Comparison of ENCODE assay signal across 2 cellular contexts in the genomic region with DNA sequence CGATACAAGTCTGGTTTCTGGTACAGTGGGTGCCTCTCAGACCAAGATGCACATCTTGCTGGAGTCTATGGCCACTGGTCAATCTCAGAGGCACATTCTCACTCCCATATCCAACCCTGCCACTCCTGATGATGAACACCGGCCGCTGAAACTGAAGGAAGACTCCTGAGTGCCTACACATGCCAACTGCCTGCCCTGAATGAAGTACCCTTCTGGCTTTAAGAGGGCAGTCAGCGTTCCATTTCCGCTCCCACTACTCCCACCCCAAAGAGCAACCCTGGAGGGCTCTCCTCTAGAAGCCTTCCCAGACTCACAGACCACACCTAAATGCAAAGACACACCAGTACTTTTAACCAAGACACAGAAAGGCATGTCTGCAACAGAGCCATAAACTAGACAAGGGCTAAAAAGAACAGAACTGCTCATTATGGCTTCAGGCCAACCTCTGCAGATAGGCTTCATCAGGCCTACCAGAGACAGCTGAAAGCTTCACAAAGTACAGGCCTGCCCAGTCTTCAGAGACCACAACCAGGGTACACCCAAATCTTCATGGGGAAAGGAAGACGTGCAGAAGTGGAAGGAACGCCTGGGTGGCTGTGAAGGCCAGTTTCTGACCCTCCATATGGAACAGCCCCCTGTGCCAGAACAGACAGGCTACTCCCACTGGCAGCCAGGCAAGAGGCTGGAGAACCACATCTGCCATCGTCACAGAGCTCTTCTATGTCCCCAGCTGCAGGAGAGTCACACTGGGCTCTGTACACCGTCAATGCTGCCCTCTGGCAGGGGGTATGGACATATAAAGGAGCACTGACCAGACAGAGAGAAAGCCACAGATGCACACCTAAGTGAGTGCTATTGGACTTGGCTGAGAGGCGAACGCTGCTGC.
TF ChIP-seq lines count a peak whose summit lies in the region.

No MANE protein-coding gene starts in this region.

TF ChIP-seq in A549, 52 proteins besides CTCF, POLR2A, EP300 and RAD21 (continued from another document):
- TF ChIP-seq, protein P1, sequence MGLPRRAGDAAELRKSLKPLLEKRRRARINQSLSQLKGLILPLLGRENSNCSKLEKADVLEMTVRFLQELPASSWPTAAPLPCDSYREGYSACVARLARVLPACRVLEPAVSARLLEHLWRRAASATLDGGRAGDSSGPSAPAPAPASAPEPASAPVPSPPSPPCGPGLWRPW (IDR thresholded peaks at IDR 0.05), result no peak
- no peak for TF ChIP-seq KDM1A (IDR thresholded peaks at IDR 0.05; ENCODE audit: low read depth)
- no peak for TF ChIP-seq CEBPB (IDR thresholded peaks at IDR 0.05)
- no peak for TF ChIP-seq JUN (IDR thresholded peaks at IDR 0.05)
- TF ChIP-seq RNF2 (IDR thresholded peaks at IDR 0.05; ENCODE audit: borderline replicate concordance, low read depth), result no peak

TF ChIP-seq in WTC11, 78 proteins besides CTCF, POLR2A, EP300 and RAD21 (continued from another document):
- TF ChIP-seq, protein P2, sequence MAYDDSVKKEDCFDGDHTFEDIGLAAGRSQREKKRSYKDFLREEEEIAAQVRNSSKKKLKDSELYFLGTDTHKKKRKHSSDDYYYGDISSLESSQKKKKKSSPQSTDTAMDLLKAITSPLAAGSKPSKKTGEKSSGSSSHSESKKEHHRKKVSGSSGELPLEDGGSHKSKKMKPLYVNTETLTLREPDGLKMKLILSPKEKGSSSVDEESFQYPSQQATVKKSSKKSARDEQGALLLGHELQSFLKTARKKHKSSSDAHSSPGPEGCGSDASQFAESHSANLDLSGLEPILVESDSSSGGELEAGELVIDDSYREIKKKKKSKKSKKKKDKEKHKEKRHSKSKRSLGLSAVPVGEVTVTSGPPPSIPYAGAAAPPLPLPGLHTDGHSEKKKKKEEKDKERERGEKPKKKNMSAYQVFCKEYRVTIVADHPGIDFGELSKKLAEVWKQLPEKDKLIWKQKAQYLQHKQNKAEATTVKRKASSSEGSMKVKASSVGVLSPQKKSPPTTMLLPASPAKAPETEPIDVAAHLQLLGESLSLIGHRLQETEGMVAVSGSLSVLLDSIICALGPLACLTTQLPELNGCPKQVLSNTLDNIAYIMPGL (CRISPR knock-in tag; IDR thresholded peaks at IDR 0.05), result no peak
- TF ChIP-seq NFYB (CRISPR knock-in tag; conservative IDR thresholded peaks at IDR 0.05; ENCODE audit: low read depth), result no peak
- TF ChIP-seq, protein P3, sequence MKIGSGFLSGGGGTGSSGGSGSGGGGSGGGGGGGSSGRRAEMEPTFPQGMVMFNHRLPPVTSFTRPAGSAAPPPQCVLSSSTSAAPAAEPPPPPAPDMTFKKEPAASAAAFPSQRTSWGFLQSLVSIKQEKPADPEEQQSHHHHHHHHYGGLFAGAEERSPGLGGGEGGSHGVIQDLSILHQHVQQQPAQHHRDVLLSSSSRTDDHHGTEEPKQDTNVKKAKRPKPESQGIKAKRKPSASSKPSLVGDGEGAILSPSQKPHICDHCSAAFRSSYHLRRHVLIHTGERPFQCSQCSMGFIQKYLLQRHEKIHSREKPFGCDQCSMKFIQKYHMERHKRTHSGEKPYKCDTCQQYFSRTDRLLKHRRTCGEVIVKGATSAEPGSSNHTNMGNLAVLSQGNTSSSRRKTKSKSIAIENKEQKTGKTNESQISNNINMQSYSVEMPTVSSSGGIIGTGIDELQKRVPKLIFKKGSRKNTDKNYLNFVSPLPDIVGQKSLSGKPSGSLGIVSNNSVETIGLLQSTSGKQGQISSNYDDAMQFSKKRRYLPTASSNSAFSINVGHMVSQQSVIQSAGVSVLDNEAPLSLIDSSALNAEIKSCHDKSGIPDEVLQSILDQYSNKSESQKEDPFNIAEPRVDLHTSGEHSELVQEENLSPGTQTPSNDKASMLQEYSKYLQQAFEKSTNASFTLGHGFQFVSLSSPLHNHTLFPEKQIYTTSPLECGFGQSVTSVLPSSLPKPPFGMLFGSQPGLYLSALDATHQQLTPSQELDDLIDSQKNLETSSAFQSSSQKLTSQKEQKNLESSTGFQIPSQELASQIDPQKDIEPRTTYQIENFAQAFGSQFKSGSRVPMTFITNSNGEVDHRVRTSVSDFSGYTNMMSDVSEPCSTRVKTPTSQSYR (CRISPR knock-in tag; IDR thresholded peaks at IDR 0.05), result no peak
- TF ChIP-seq, protein P4, sequence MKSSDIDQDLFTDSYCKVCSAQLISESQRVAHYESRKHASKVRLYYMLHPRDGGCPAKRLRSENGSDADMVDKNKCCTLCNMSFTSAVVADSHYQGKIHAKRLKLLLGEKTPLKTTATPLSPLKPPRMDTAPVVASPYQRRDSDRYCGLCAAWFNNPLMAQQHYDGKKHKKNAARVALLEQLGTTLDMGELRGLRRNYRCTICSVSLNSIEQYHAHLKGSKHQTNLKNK (CRISPR knock-in tag; IDR thresholded peaks at IDR 0.05), result no peak
- no peak for TF ChIP-seq ZNF671 (CRISPR knock-in tag; IDR thresholded peaks at IDR 0.05)
- no peak for TF ChIP-seq MYBL2 (CRISPR knock-in tag; IDR thresholded peaks at IDR 0.05)
- TF ChIP-seq, protein P5, sequence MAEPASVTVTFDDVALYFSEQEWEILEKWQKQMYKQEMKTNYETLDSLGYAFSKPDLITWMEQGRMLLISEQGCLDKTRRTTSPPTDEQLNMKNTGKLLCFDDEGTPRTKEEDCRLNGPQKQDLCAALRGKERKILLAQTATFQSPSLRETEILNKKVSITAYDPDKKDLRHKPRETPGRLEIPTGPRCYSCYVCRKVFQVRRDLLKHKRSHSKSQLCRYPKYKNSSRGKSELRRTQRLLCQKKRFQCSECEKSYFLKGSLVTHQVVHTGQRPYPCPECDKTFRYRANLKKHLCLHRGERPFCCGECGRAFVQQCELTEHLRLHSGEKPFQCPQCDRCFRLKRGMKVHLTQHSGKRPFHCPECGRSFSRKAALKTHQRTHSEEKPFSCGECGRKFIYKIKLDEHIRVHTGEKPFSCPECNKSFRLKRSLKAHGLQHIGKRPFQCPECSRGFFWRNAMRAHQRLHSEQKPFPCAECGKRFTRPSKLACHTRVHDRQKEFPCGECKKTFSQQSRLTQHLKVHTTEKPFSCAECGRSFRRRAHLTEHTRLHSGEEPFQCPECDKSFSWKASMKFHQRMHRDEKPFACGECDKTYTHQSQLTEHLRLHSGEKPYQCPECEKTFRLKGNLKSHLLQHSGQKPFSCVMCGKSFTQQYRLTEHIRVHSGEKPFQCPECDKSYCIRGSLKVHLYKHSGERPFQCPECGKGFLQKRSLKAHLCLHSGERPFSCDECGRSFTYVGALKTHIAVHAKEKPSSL (CRISPR knock-in tag; conservative IDR thresholded peaks at IDR 0.05), result no peak
- TF ChIP-seq, protein P6, sequence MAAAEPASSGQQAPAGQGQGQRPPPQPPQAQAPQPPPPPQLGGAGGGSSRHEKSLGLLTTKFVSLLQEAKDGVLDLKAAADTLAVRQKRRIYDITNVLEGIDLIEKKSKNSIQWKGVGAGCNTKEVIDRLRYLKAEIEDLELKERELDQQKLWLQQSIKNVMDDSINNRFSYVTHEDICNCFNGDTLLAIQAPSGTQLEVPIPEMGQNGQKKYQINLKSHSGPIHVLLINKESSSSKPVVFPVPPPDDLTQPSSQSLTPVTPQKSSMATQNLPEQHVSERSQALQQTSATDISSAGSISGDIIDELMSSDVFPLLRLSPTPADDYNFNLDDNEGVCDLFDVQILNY (CRISPR knock-in tag; IDR thresholded peaks at IDR 0.05), result no peak
- no peak for TF ChIP-seq EMX1 (CRISPR knock-in tag; IDR thresholded peaks at IDR 0.05)
